14 cellular contexts compared by ENCODE assay signal in the genomic region with DNA sequence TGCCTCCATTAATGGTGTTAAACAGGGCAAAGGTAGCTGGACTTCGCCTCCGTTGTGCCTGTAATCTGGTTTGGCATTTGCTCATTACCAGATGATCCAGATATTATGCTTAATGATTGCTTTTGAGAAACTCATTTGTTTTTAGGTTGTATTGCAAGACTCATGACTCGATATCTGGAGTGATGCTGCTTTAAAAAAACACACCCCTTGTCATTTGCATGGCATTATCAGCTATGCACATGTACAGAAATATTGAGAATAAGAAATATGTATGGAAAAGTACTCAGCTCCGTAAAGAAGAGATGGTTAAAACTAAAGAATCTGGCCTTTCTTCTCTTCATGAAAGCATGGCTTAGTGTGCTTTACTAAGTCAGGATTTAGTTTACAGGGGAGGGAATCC.
DNase-seq lines count a peak whose midpoint lies in the region; ATAC-seq and TF ChIP-seq lines count a peak whose summit lies in the region.
"Had no signal": no experiment of that assay in that cellular context is flagged by ENCODE, and none has a peak within 500 bp of the region (broad histone marks: within the 10 kb centered on the region; RNA-seq: fewer than 3 reads in every experiment).

No MANE protein-coding gene starts in this region.

- H4K8ac ChIP-seq in IMR-90 (ENCODE audit: low read depth in 2 of 2, low read length in 2 of 2) = peak overlapping the region; percentile 2 to 50; a peak in 2 of 4 replicates

- intact Hi-C loops in IMR-90 (cut with micrococcal nuclease) = no loop called here

- peak overlapping the region; percentile 35 for H2BK20ac ChIP-seq in IMR-90 (ENCODE audit: low read depth, low read length)

- H4K5ac ChIP-seq in IMR-90 (ENCODE audit: low read depth, low read length) = peak overlapping the region; percentile 41; the same call in 1 of the 2 replicates

- BruUV-seq in IMR-90 (replicated peaks; lab: Mats Ljungman, UMichigan) = no TSS peak

- H3K23ac ChIP-seq in IMR-90 (ENCODE audit: low read depth, low read length) = peak overlapping the region; percentile 47; the same call in 1 of the 2 replicates

- CTCF ChIA-PET in IMR-90 (lab: Yijun Ruan, JAX) = interaction anchor here (0.5 to 1.3 kb wide), 3 partner anchors 8 to 310 kb away, joined by 3 to 4 read pairs (median 4); no protein-coding TSS in a partner anchor

- in situ Hi-C loops in IMR-90 (cut with MboI; ENCODE audit: low sequenced_read_pairs) = no loop called here

- H3K18ac ChIP-seq in IMR-90 (ENCODE audit: low read depth, low read length) = peak overlapping the region; percentile 84; the same call in 1 of the 2 replicates

- TF ChIP-seq RAD21 in IMR-90 (IDR thresholded peaks at IDR 0.05; ENCODE audit: low read length) = no peak

- DNase-seq in IMR-90 (no peak), thoracic aorta (ENCODE audit: low spot score) (no peak)
- no peak for DNase-seq in activated effector memory CD4-positive, alpha-beta T cell treated with Interleukin-2 at 50 U/mL for 16 hours
- no peak for DNase-seq in stimulated activated CD4-positive, alpha-beta T cell treated with anti-CD3 and anti-CD28 coated beads, Interleukin-2, amount 100 ng/mL, for 24 hours
- DNase-seq: activated T-cell treated with anti-CD3 and anti-CD28 coated beads, Interleukin-2, amount 50 U/mL, for 48 hours; NCI-H146; NCI-H774; ovary; stimulated activated CD4-positive, alpha-beta T cell treated with anti-CD3 and anti-CD28 coated beads, Interleukin-2, amount 100 ng/mL, for 48 hours; stimulated activated naive CD8-positive, alpha-beta T cell treated with anti-CD3 and anti-CD28 coated beads, Interleukin-15, amount 100 ng/mL, for 72 hours had no signal

- dilution Hi-C loops in IMR-90 (cut with HindIII; ENCODE audit: low sequenced_read_pairs, unreplicated experiment) = no loop called here

- no peak for TF ChIP-seq POLR2A in IMR-90 (IDR thresholded peaks at IDR 0.05; ENCODE audit: low read depth, low read length)
- no peak for TF ChIP-seq POLR2A in GM18505 (IDR thresholded peaks at IDR 0.05; ENCODE audit: borderline replicate concordance, extremely low read depth, insufficient read depth, insufficient read length)

- peaks cover 27% of the 10 kb centered on the region for H3K9me1 ChIP-seq in IMR-90 (ENCODE audit: insufficient read depth, low read length)

- H2BK5ac ChIP-seq in IMR-90 (ENCODE audit: low read depth, low read length, poor library complexity, severe bottlenecking) = peak overlapping the region; percentile 87

- TF ChIP-seq CTCF in IMR-90 (conservative IDR thresholded peaks at IDR 0.05; ENCODE audit: low read depth, low read length) (no peak), thoracic aorta (IDR thresholded peaks at IDR 0.05) (no peak)

- H4K20me1 ChIP-seq in IMR-90 (ENCODE audit: insufficient read depth, low read length) = peaks cover 29% of the 10 kb centered on the region

- H3K14ac ChIP-seq in IMR-90 (replicated peaks; ENCODE audit: low read depth, low read length) = peak overlapping the region; percentile 18; the same call in 1 of the 2 replicates

- peak overlapping the region; percentile 4; the same call in 1 of the 2 replicates for H4K91ac ChIP-seq in IMR-90 (ENCODE audit: insufficient read depth, low read depth, low read length)

- no CpG with 5 or more reads among the region's 4 CpGs for whole genome bisulfite sequencing in IMR-90 (ENCODE audit: extremely low coverage in 2 of 2, insufficient read length in 1 of 2), 2 experiments
- WGBS in mesodermal cell (ENCODE audit: insufficient coverage in 2 of 2), 2 experiments = 55 to 88% methylated on average over 1 to 4 of the region's 4 CpGs

- POLR2A ChIA-PET in IMR-90 (lab: Charles Lee; ENCODE audit: unreplicated experiment) = no interaction called here

- H2AK5ac ChIP-seq in IMR-90 (ENCODE audit: low read depth, low read length) = peak overlapping the region; percentile 89; the same call in 1 of the 2 replicates

- peak overlapping the region; percentile 37; the same call in 1 of the 3 replicates for H2BK15ac ChIP-seq in IMR-90 (ENCODE audit: low read depth, low read length)

- H3K27me3 ChIP-seq in IMR-90 (ENCODE audit: control insufficient read depth, insufficient read depth, low read length) = no peaks in the 10 kb centered on the region
- no peaks in the 10 kb centered on the region for H3K27me3 ChIP-seq in thoracic aorta (replicated peaks; ENCODE audit: insufficient read depth)
- H3K27me3 ChIP-seq: ovary had no signal

- H3K9me3 ChIP-seq in IMR-90 (ENCODE audit: control insufficient read depth, insufficient read depth, low read length) = no peaks in the 10 kb centered on the region
- no peaks in the 10 kb centered on the region for H3K9me3 ChIP-seq in mesodermal cell (ENCODE audit: control insufficient read depth, low read length)
- H3K9me3 ChIP-seq in thoracic aorta = no peaks in the 10 kb centered on the region
- H3K9me3 ChIP-seq: ovary had no signal

- peaks cover 31 to 80% of the 10 kb centered on the region in 2 experiments for H3K79me1 ChIP-seq in IMR-90 (ENCODE audit: low read depth in 1 of 2, low read length in 2 of 2)

- H2AFZ ChIP-seq in IMR-90 (replicated peaks; ENCODE audit: low read length, poor library complexity) = no peak overlapping the region

- H3K4me1 ChIP-seq in IMR-90 (ENCODE audit: control insufficient read depth, insufficient read depth, low read length) (peaks cover 16% of the 10 kb centered on the region), mesodermal cell (ENCODE audit: control insufficient read depth, insufficient read depth, low read length, poor library complexity, severe bottlenecking) (peaks cover 57% of the 10 kb centered on the region), thoracic aorta (ENCODE audit: control insufficient read depth in 1 of 2, low read depth in 2 of 2) (peaks cover 33 to 92% of the 10 kb centered on the region in 2 donors)

- no peak overlapping the region for H2AK9ac ChIP-seq in IMR-90 (replicated peaks; ENCODE audit: low read depth, low read length, poor library complexity)

- peak overlapping the region; percentile 74 for H3K4ac ChIP-seq in IMR-90 (ENCODE audit: low read depth, low read length)

- H3K4me3 ChIP-seq in IMR-90 (ENCODE audit: insufficient read depth, low read depth, low read length) = peak overlapping the region; percentile 53; the same call in 1 of the 2 replicates
- no peak overlapping the region for H3K4me3 ChIP-seq in mesodermal cell (ENCODE audit: extremely low read depth, insufficient read depth, low read length, poor library complexity, severe bottlenecking)
- H3K4me3 ChIP-seq in thoracic aorta = peak overlapping the region; percentile 45
- H3K4me3 ChIP-seq: ovary had no signal

- H3K27ac ChIP-seq in IMR-90 (ENCODE audit: insufficient read depth, low read length) (peak overlapping the region; percentile 49; the same call in 1 of the 2 replicates), cingulate gyrus (ENCODE audit: low read depth, low read length) (peak overlapping the region; percentile 69), mesodermal cell (ENCODE audit: low read depth, low read length, severe bottlenecking) (peak overlapping the region; percentile 98), thoracic aorta (peak overlapping the region; percentile 47 to 68)
- H3K27ac ChIP-seq: ovary had no signal

- H3K56ac ChIP-seq in IMR-90 (ENCODE audit: extremely low read depth, insufficient read depth, low read length) = peak overlapping the region; percentile 28

- H2BK120ac ChIP-seq in IMR-90 (ENCODE audit: low read depth, low read length) = peak overlapping the region; percentile 42

- ATAC-seq in IMR-90 (ENCODE audit: low read depth) (peak; percentile 7; the same call in 1 of the 2 replicates), thoracic aorta (ENCODE audit: insufficient number of reproducible peaks, low FRiP score, low read depth) (no peak), HG03025 (IDR thresholded peaks at IDR 0.05; ENCODE audit: low FRiP score, unreplicated experiment) (no peak), GM18505 (IDR thresholded peaks at IDR 0.05; ENCODE audit: unreplicated experiment) (no peak)
- ATAC-seq: stimulated activated naive CD8-positive, alpha-beta T cell treated with anti-CD3 and anti-CD28 coated beads, Interleukin-15, amount 100 ng/mL, for 72 hours had no signal

- H3K4me2 ChIP-seq in IMR-90 (ENCODE audit: low read depth, low read length) = peak overlapping the region; percentile 91

- H3K36me3 ChIP-seq in IMR-90 (ENCODE audit: control insufficient read depth, insufficient read depth, low read length) (peaks cover 4% of the 10 kb centered on the region; the same call in 1 of the 2 replicates), mesodermal cell (ENCODE audit: control insufficient read depth, insufficient read depth, low read length) (peaks cover 6% of the 10 kb centered on the region), thoracic aorta (no peaks in the 10 kb centered on the region)
- H3K36me3 ChIP-seq: ovary had no signal

- peak overlapping the region; percentile 54; the same call in 1 of the 2 replicates for H3K9ac ChIP-seq in IMR-90 (ENCODE audit: low read depth, low read length)

TF ChIP-seq in IMR-90, 13 proteins besides CTCF, POLR2A, EP300 and RAD21 (continues in another document):
- TF ChIP-seq BHLHE40 (IDR thresholded peaks at IDR 0.05; ENCODE audit: low read depth, low read length) (no peak), FOS (IDR thresholded peaks at IDR 0.05; ENCODE audit: low read depth, low read length) (no peak), CEBPB (IDR thresholded peaks at IDR 0.05; ENCODE audit: low read depth, low read length) (no peak), MXI1 (IDR thresholded peaks at IDR 0.05; ENCODE audit: borderline replicate concordance, low read depth, low read length) (no peak), RCOR1 (IDR thresholded peaks at IDR 0.05; ENCODE audit: insufficient replicate concordance, low read length) (no peak), NFE2L2 (IDR thresholded peaks at IDR 0.05; ENCODE audit: low read depth, low read length) (no peak), ELK1 (IDR thresholded peaks at IDR 0.05; ENCODE audit: borderline replicate concordance, low read depth, low read length) (no peak), SMC3 (IDR thresholded peaks at IDR 0.05; ENCODE audit: low read depth, low read length) (no peak)
- TF ChIP-seq, protein P1, sequence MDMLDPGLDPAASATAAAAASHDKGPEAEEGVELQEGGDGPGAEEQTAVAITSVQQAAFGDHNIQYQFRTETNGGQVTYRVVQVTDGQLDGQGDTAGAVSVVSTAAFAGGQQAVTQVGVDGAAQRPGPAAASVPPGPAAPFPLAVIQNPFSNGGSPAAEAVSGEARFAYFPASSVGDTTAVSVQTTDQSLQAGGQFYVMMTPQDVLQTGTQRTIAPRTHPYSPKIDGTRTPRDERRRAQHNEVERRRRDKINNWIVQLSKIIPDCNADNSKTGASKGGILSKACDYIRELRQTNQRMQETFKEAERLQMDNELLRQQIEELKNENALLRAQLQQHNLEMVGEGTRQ (IDR thresholded peaks at IDR 0.05; ENCODE audit: low read depth, low read length) = no peak
